23 cellular contexts compared by ENCODE assay signal in genomic region chr2:150122871-150123588, GRCh38.
DNase-seq lines count a peak whose midpoint lies in the region; ATAC-seq, FAIRE-seq and TF ChIP-seq lines count a peak whose summit lies in the region.
"Had no signal": no experiment of that assay in that cellular context is flagged by ENCODE, and none has a peak within 500 bp of the region (broad histone marks: within the 10 kb centered on the region; RNA-seq: fewer than 3 reads in every experiment).

No MANE protein-coding gene starts in this region.

- intact Hi-C loops in MCF 10A (cut with micrococcal nuclease), result no loop called here
- intact Hi-C loops in mammary epithelial cell (cut with micrococcal nuclease), result no loop called here
- intact Hi-C loops in sigmoid colon (cut with DNase I), result no loop called here

- no peak overlapping the region for H3K4me2 ChIP-seq in mammary epithelial cell (ENCODE audit: insufficient read depth, low read depth, low read length)
- H3K4me2 ChIP-seq: BLaER1 had no signal

- no peaks in the 10 kb centered on the region for H3K9me3 Mint-ChIP-seq in MCF 10A (ENCODE audit: unreplicated experiment)

- H3K27me3 Mint-ChIP-seq in MCF 10A (ENCODE audit: insufficient read depth, unreplicated experiment), result no peaks in the 10 kb centered on the region
- H3K27me3 Mint-ChIP-seq: IgD-negative memory B cell had no signal

- H3K36me3 Mint-ChIP-seq in MCF 10A (ENCODE audit: insufficient read depth, unreplicated experiment), result no peaks in the 10 kb centered on the region
- H3K36me3 Mint-ChIP-seq: CD4-positive, alpha-beta memory T cell had no signal

- H3K4me1 ChIP-seq in mammary epithelial cell (ENCODE audit: insufficient read depth, low read length), result peaks cover 28% of the 10 kb centered on the region
- H3K4me1 ChIP-seq in sigmoid colon, result no peaks in the 10 kb centered on the region
- H3K4me1 ChIP-seq: HAP-1 had no signal

- H3K27ac Mint-ChIP-seq in MCF 10A (ENCODE audit: low read depth, unreplicated experiment), result peak overlapping the region; percentile 12
- H3K27ac Mint-ChIP-seq: CD4-positive, alpha-beta memory T cell; IgD-negative memory B cell had no signal

- H3K4me3 Mint-ChIP-seq in MCF 10A (ENCODE audit: unreplicated experiment), result no peak overlapping the region
- H3K4me3 Mint-ChIP-seq: CD4-positive, alpha-beta memory T cell; IgD-negative memory B cell had no signal

- FAIRE-seq in RCC 7860 (lab: Jason Lieb, UNC), result peak; percentile 40

- H3K27ac ChIP-seq in mammary epithelial cell (ENCODE audit: insufficient read depth, low read depth, low read length) (no peak overlapping the region), sigmoid colon (no peak overlapping the region)
- H3K27ac ChIP-seq: BLaER1, RWPE1 had no signal

- H3K9ac ChIP-seq in mammary epithelial cell (ENCODE audit: insufficient read depth, low read length), result no peak overlapping the region
- H3K9ac ChIP-seq: BLaER1 had no signal

- WGBS in mammary epithelial cell (ENCODE audit: low coverage, missing lambda C conversion rate), result 89% methylated on average over 2 of the region's 2 CpGs
- WGBS in sigmoid colon, 2 donors, result 81 to 84% methylated on average over 2 of the region's 2 CpGs

- no peaks in the 10 kb centered on the region for H3K79me2 ChIP-seq in mammary epithelial cell (ENCODE audit: insufficient read depth, low read length)

- H3K27me3 ChIP-seq in mammary epithelial cell (ENCODE audit: insufficient read depth, low read length) (no peaks in the 10 kb centered on the region), sigmoid colon (no peaks in the 10 kb centered on the region)
- H3K27me3 ChIP-seq: BLaER1 had no signal

- ATAC-seq in HG03097 (IDR thresholded peaks at IDR 0.05; ENCODE audit: low FRiP score, unreplicated experiment), result no peak

- TF ChIP-seq POLR2A in sigmoid colon (IDR thresholded peaks at IDR 0.05), result no peak

- H3K4me3 ChIP-seq in mammary epithelial cell (replicated peaks in 1 of 3; ENCODE audit: insufficient read depth in 1 of 3, low read depth in 2 of 3, low read length in 3 of 3) (no peak overlapping the region), fibroblast of villous mesenchyme (ENCODE audit: low read depth, low read length) (no peak overlapping the region), sigmoid colon (no peak overlapping the region)
- H3K4me3 ChIP-seq: BLaER1, HAP-1 had no signal

- H2AFZ ChIP-seq in mammary epithelial cell (ENCODE audit: low read depth, low read length), result no peak overlapping the region

- H3K36me3 ChIP-seq in mammary epithelial cell (ENCODE audit: insufficient read depth, low read length) (no peaks in the 10 kb centered on the region), sigmoid colon (no peaks in the 10 kb centered on the region)
- H3K36me3 ChIP-seq: BLaER1, HAP-1 had no signal

- dilution Hi-C loops in mammary epithelial cell (cut with HindIII; ENCODE audit: low sequenced_read_pairs), result no loop called here

- POLR2A ChIA-PET in MCF 10A (lab: Yijun Ruan, JAX), result interaction anchor here (1.0 kb wide), 1 partner anchor 356 kb away, joined by 5 read pairs; no protein-coding TSS in a partner anchor

- DNase-seq in MCF 10A (ENCODE audit: unreplicated experiment) (no peak), mammary epithelial cell (no peak), RCC 7860 (ENCODE audit: low spot score) (no peak), fibroblast of villous mesenchyme (ENCODE audit: low read depth) (peak; percentile 33), DMS79 treated with DMSO at 0.1 percent for 48 hours (lab: John Stamatoyannopoulos, UW) (no peak), sigmoid colon (no peak), NOMO-1 treated with dmso at 0.1 percent for 144 hours (lab: John Stamatoyannopoulos, UW; ENCODE audit: unreplicated experiment) (no peak)
- DNase-seq: 8988T; CD4-positive, alpha-beta memory T cell; DMS53; Kasumi-1; MM.1S; NCI-H1105; NCI-H1694 treated with DMSO at 0.1 percent for 48 hours; NCI-H2107; NCI-H510A; NCI-H748 treated with DMSO at 0.1 percent for 48 hours; NK-92 treated with Interleukin-12 subunit alpha and Interleukin-12 subunit beta, amount 100 ng/mL, for 24 hours had no signal

- BruUV-seq in MCF 10A (replicated peaks; lab: Mats Ljungman, UMichigan), result no TSS peak
- BruUV-seq in mammary epithelial cell (replicated peaks; lab: Mats Ljungman, UMichigan), result no TSS peak

- in situ Hi-C loops in mammary epithelial cell (cut with MboI; ENCODE audit: low sequenced_read_pairs in 2 of 2), result no loop called here

- CTCF ChIA-PET in MCF 10A (lab: Yijun Ruan, JAX) (no interaction called here), mammary epithelial cell (lab: Charles Lee; ENCODE audit: low non-redundant PET) (no interaction called here)

- no peaks in the 10 kb centered on the region for H4K20me1 ChIP-seq in mammary epithelial cell (ENCODE audit: insufficient read depth, low read length)
- H4K20me1 ChIP-seq: BLaER1 had no signal

- TF ChIP-seq CTCF in MCF 10A (IDR thresholded peaks at IDR 0.05; ENCODE audit: unreplicated experiment), result no peak
- TF ChIP-seq CTCF in mammary epithelial cell (conservative IDR thresholded peaks at IDR 0.05 in 1 of 2, IDR thresholded peaks at IDR 0.05 in 1 of 2; ENCODE audit: extremely low read depth in 1 of 2, insufficient read depth in 1 of 2, low read depth in 1 of 2, low read length in 2 of 2), result no peak
- TF ChIP-seq CTCF in fibroblast of villous mesenchyme (IDR thresholded peaks at IDR 0.05; ENCODE audit: insufficient read depth, low read depth, low read length), result no peak
- TF ChIP-seq CTCF in sigmoid colon (IDR thresholded peaks at IDR 0.05), result no peak

- peaks cover 6% of the 10 kb centered on the region for H3K4me1 Mint-ChIP-seq in MCF 10A (ENCODE audit: insufficient read depth, unreplicated experiment)
- H3K4me1 Mint-ChIP-seq: CD4-positive, alpha-beta memory T cell; IgD-negative memory B cell had no signal

- H3K9me3 ChIP-seq in mammary epithelial cell (replicated peaks; ENCODE audit: insufficient read depth, low read length), result no peaks in the 10 kb centered on the region
- no peaks in the 10 kb centered on the region for H3K9me3 ChIP-seq in sigmoid colon
- H3K9me3 ChIP-seq: HAP-1 had no signal

- no peak for TF ChIP-seq EP300 in sigmoid colon (IDR thresholded peaks at IDR 0.05)
